Comparison of ENCODE assay signal across 25 cellular contexts in genomic region chr17:71168083-71168741, GRCh38.
DNase-seq lines count a peak whose midpoint lies in the region; ATAC-seq and TF ChIP-seq lines count a peak whose summit lies in the region.
"Had no signal": no experiment of that assay in that cellular context is flagged by ENCODE, and none has a peak within 500 bp of the region (broad histone marks: within the 10 kb centered on the region; RNA-seq: fewer than 3 reads in every experiment).

No MANE protein-coding gene starts in this region.

- H3K9me3 ChIP-seq in upper lobe of right lung, result no peaks in the 10 kb centered on the region
- H3K9me3 ChIP-seq: tibial artery had no signal

- CTCF ChIA-PET in activated naive CD4-positive, alpha-beta T cell treated with anti-CD3 and anti-CD28 coated beads for 36 hours (lab: Charles Lee), result no interaction called here

- H3K4me3 Mint-ChIP-seq in activated naive CD4-positive, alpha-beta T cell treated with anti-CD3 and anti-CD28 coated beads for 36 hours, result no peak overlapping the region
- H3K4me3 Mint-ChIP-seq: activated CD4-positive, alpha-beta T cell treated with anti-CD3 and anti-CD28 coated beads, Interleukin-2, amount 10 ng/mL, durations not matched to agents 24 days and 14 days; activated naive CD4-positive, alpha-beta T cell treated with anti-CD3 and anti-CD28 coated beads, Interleukin-2, amount 50 U/mL, for 24 hours; stimulated activated naive CD8-positive, alpha-beta T cell treated with anti-CD3 and anti-CD28 coated beads, Interleukin-15, Interleukin-2, amounts not matched to agents 100 ng/mL and 50 ng/mL, for 24 hours had no signal

- no peak for ATAC-seq in upper lobe of right lung
- ATAC-seq: sciatic nerve had no signal

- intact Hi-C loops in upper lobe of right lung (cut with DNase I), result no loop called here
- intact Hi-C loops in activated naive CD4-positive, alpha-beta T cell treated with anti-CD3 and anti-CD28 coated beads for 36 hours (cut with micrococcal nuclease), result no loop called here

- H3K4me1 Mint-ChIP-seq in activated naive CD4-positive, alpha-beta T cell treated with anti-CD3 and anti-CD28 coated beads for 36 hours (ENCODE audit: low read depth), result no peaks in the 10 kb centered on the region
- H3K4me1 Mint-ChIP-seq: activated CD4-positive, alpha-beta T cell treated with anti-CD3 and anti-CD28 coated beads, Interleukin-2, amount 10 ng/mL, durations not matched to agents 24 days and 14 days; activated naive CD4-positive, alpha-beta T cell treated with anti-CD3 and anti-CD28 coated beads, Interleukin-2, amount 50 U/mL, for 24 hours had no signal

- H3K27ac Mint-ChIP-seq in activated naive CD4-positive, alpha-beta T cell treated with anti-CD3 and anti-CD28 coated beads for 36 hours, result no peak overlapping the region
- H3K27ac Mint-ChIP-seq: activated CD4-positive, alpha-beta T cell treated with anti-CD3 and anti-CD28 coated beads, Interleukin-2, amount 10 ng/mL, durations not matched to agents 24 days and 14 days; activated naive CD4-positive, alpha-beta T cell treated with anti-CD3 and anti-CD28 coated beads, Interleukin-2, amount 50 U/mL, for 24 hours; stimulated activated naive CD8-positive, alpha-beta T cell treated with anti-CD3 and anti-CD28 coated beads, Interleukin-15, Interleukin-2, amounts not matched to agents 100 ng/mL and 50 ng/mL, for 24 hours had no signal

- H3K9me3 Mint-ChIP-seq in activated naive CD4-positive, alpha-beta T cell treated with anti-CD3 and anti-CD28 coated beads for 36 hours, result peaks cover 4% of the 10 kb centered on the region
- H3K9me3 Mint-ChIP-seq: activated CD4-positive, alpha-beta T cell treated with anti-CD3 and anti-CD28 coated beads, Interleukin-2, amount 10 ng/mL, durations not matched to agents 24 days and 14 days; activated naive CD4-positive, alpha-beta T cell treated with anti-CD3 and anti-CD28 coated beads, Interleukin-2, amount 50 U/mL, for 24 hours had no signal

- no peaks in the 10 kb centered on the region for H3K27me3 Mint-ChIP-seq in activated naive CD4-positive, alpha-beta T cell treated with anti-CD3 and anti-CD28 coated beads for 36 hours (ENCODE audit: low read depth)
- H3K27me3 Mint-ChIP-seq: activated CD4-positive, alpha-beta T cell treated with anti-CD3 and anti-CD28 coated beads, Interleukin-2, amount 10 ng/mL, durations not matched to agents 24 days and 14 days; activated naive CD4-positive, alpha-beta T cell treated with anti-CD3 and anti-CD28 coated beads, Interleukin-2, amount 50 U/mL, for 24 hours; stimulated activated naive CD8-positive, alpha-beta T cell treated with anti-CD3 and anti-CD28 coated beads, Interleukin-15, Interleukin-2, amounts not matched to agents 100 ng/mL and 50 ng/mL, for 24 hours had no signal

- DNase-seq in DMS53 (lab: John Stamatoyannopoulos, UW) (peak; percentile 6), DMS53 treated with DMSO at 0.1 percent for 48 hours (lab: John Stamatoyannopoulos, UW; ENCODE audit: unreplicated experiment) (no peak), NCI-H1436 treated with DMSO at 0.1 percent for 48 hours (lab: John Stamatoyannopoulos, UW) (peak; percentile 46), SK-N-DZ (ENCODE audit: low spot score) (peak; percentile 17), retina (peak; percentile 25), upper lobe of right lung (no peak)
- DNase-seq in activated naive CD4-positive, alpha-beta T cell treated with anti-CD3 and anti-CD28 coated beads for 36 hours, result no peak
- no peak for DNase-seq in activated CD8-positive, alpha-beta memory T cell treated with anti-CD3 and anti-CD28 coated beads, Interleukin-2, amount 50 U/mL, for 48 hours
- DNase-seq: 8988T; activated CD4-positive, alpha-beta T cell treated with anti-CD3 and anti-CD28 coated beads, Interleukin-2, amount 10 ng/mL, durations not matched to agents 24 days and 14 days; central memory CD4-positive, alpha-beta T cell; KG1; kidney glomerular epithelial cell; mammary epithelial cell; MM.1S; NCI-H82; OCI-M1; Right ventricle myocardium superior; stimulated activated CD4-positive, alpha-beta T cell treated with anti-CD3 and anti-CD28 coated beads, Interleukin-15, amount 100 ng/mL, for 24 hours; T-helper 9 cell; tibial artery; WERI-Rb-1 had no signal

- no peaks in the 10 kb centered on the region for H3K36me3 ChIP-seq in upper lobe of right lung
- H3K36me3 ChIP-seq: tibial artery, WERI-Rb-1 had no signal

- TF ChIP-seq CTCF in upper lobe of right lung (IDR thresholded peaks at IDR 0.05), result no peak

- H3K4me1 ChIP-seq in upper lobe of right lung, result no peaks in the 10 kb centered on the region
- H3K4me1 ChIP-seq: tibial artery had no signal

- no peak overlapping the region for H3K27ac ChIP-seq in upper lobe of right lung
- H3K27ac ChIP-seq: tibial artery, WERI-Rb-1 had no signal

- no peaks in the 10 kb centered on the region for H3K36me3 Mint-ChIP-seq in activated naive CD4-positive, alpha-beta T cell treated with anti-CD3 and anti-CD28 coated beads for 36 hours (ENCODE audit: low read depth)
- H3K36me3 Mint-ChIP-seq: activated naive CD4-positive, alpha-beta T cell treated with anti-CD3 and anti-CD28 coated beads, Interleukin-2, amount 50 U/mL, for 24 hours had no signal

- no peak overlapping the region for H3K4me3 ChIP-seq in upper lobe of right lung
- H3K4me3 ChIP-seq: tibial artery had no signal

- H3K27me3 ChIP-seq in upper lobe of right lung, result no peaks in the 10 kb centered on the region
- H3K27me3 ChIP-seq: tibial artery had no signal

Comparison
In these comparisons a context has a peak if more than half of its experiments do, and no peak if none do; other contexts are left out.
1. DNase-seq: peak in DMS53 (single experiment), NCI-H1436 treated with DMSO at 0.1 percent for 48 hours (single experiment), SK-N-DZ (single experiment) and retina (single experiment); none in DMS53 treated with DMSO at 0.1 percent for 48 hours (single experiment), upper lobe of right lung (single experiment), activated naive CD4-positive, alpha-beta T cell treated with anti-CD3 and anti-CD28 coated beads for 36 hours (single experiment) and activated CD8-positive, alpha-beta memory T cell treated with anti-CD3 and anti-CD28 coated beads, Interleukin-2, amount 50 U/mL, for 48 hours (single experiment).